In genomic region chr20:59005523-59006166, GRCh38 we compare ENCODE assay signal across 8 cellular contexts. TPM values are rescaled to one million over a fixed set of nuclear protein-coding genes. Genes with fewer than 3 reads are reported as not detected.
A peak's percentile ranks its signal among the peaks of the same experiment; 100 is the strongest.
DNase-seq lines count a peak whose midpoint lies in the region; ATAC-seq and TF ChIP-seq lines count a peak whose summit lies in the region.

No MANE protein-coding gene starts in this region.

- in situ Hi-C loops in brain microvascular endothelial cell (cut with HindIII; ENCODE audit: low pct_ligation_motif_present, low sequenced_read_pairs) = no loop called here

- no peak overlapping the region for H2BK20ac ChIP-seq in H9 (ENCODE audit: low read depth, low read length, poor library complexity, severe bottlenecking)

- 76% methylated on average over 3 of the region's 3 CpGs for WGBS in right cardiac atrium
- no CpG with 5 or more reads among the region's 3 CpGs for WGBS in H9 (ENCODE audit: extremely low coverage, insufficient read length, low lambda C conversion rate)

- H4K91ac ChIP-seq in H9 (ENCODE audit: insufficient read length, low read depth, low read length) = no peak overlapping the region

- no peak overlapping the region for H2AFZ ChIP-seq in H9 (ENCODE audit: low read length)

- no peak overlapping the region for H2BK15ac ChIP-seq in H9 (ENCODE audit: low read depth, low read length)

- H3K79me2 ChIP-seq in H9 (ENCODE audit: insufficient read depth, low read length) = no peaks in the 10 kb centered on the region

- H3K23ac ChIP-seq in H9 (ENCODE audit: insufficient read length, low read depth, low read length) = no peak overlapping the region

- H3K23me2 ChIP-seq in H9 (ENCODE audit: insufficient read length, low read depth, low read length, poor library complexity, severe bottlenecking) = peaks cover 3% of the 10 kb centered on the region

- H4K20me1 ChIP-seq in H9 (ENCODE audit: control insufficient read depth, insufficient read depth, insufficient read length) = no peaks in the 10 kb centered on the region

- H3K27me3 Mint-ChIP-seq in H9 (ENCODE audit: low read depth) = peaks cover 28% of the 10 kb centered on the region

- H3K36me3 ChIP-seq in brain microvascular endothelial cell (replicated peaks) (peaks cover 4% of the 10 kb centered on the region), mucosa of descending colon (ENCODE audit: low read depth) (peaks cover 4% of the 10 kb centered on the region)

- no peak overlapping the region for H3K4me2 ChIP-seq in H9 (ENCODE audit: insufficient read depth, insufficient read length, low read length)

- H2BK120ac ChIP-seq in H9 (ENCODE audit: low read depth, low read length, poor library complexity, severe bottlenecking) = no peak overlapping the region

- H3K27ac ChIP-seq in right cardiac atrium (ENCODE audit: low read length) (peak overlapping the region; percentile 13), brain microvascular endothelial cell (no peak overlapping the region), H9 (ENCODE audit: insufficient read length, low read depth, low read length) (no peak overlapping the region)

- H3K4me1 Mint-ChIP-seq in H9 = peaks cover 18% of the 10 kb centered on the region in 2 experiments

- H3K27me3 ChIP-seq in right cardiac atrium (ENCODE audit: control insufficient read depth, insufficient read depth) (no peaks in the 10 kb centered on the region), brain microvascular endothelial cell (replicated peaks) (no peaks in the 10 kb centered on the region), H9 (ENCODE audit: insufficient read depth, low read length) (no peaks in the 10 kb centered on the region)

- H3K9ac ChIP-seq in H9 (ENCODE audit: extremely low read depth, insufficient read length, low read length) = no peak overlapping the region

- H3K79me1 ChIP-seq in H9 (ENCODE audit: insufficient read depth, low read depth, low read length, poor library complexity, severe bottlenecking) = no peaks in the 10 kb centered on the region

- peak overlapping the region in 1 of 2 experiments; percentile 60; a peak in 1 of 5 replicates for H3K4me3 Mint-ChIP-seq in H9

- no peak overlapping the region; the same call in 1 of the 2 replicates for H3K14ac ChIP-seq in H9 (ENCODE audit: insufficient read depth, low read length)

- H3K4ac ChIP-seq in H9 (ENCODE audit: low read depth, low read length) = no peak overlapping the region

- no peak overlapping the region for H3K18ac ChIP-seq in H9 (ENCODE audit: insufficient read length, low read depth, low read length)

- no peak overlapping the region for H4K8ac ChIP-seq in H9 (replicated peaks; ENCODE audit: insufficient read length, low read depth, low read length)

- H2BK5ac ChIP-seq in H9 (ENCODE audit: insufficient read length, low read length) = no peak overlapping the region

- H3K36me3 Mint-ChIP-seq in H9 (ENCODE audit: insufficient read depth in 1 of 3, low read depth in 3 of 3) = peaks cover 0 to 12% (median 11%) of the 10 kb centered on the region in 3 experiments; a peak in 4 of 7 replicates

- no peak overlapping the region for H3T11ph ChIP-seq in H9 (ENCODE audit: low read length)

- H3K4me1 ChIP-seq in right cardiac atrium (ENCODE audit: control insufficient read depth, insufficient read depth, low read length) (peaks cover 9% of the 10 kb centered on the region), mucosa of descending colon (ENCODE audit: low read depth) (peaks cover 32% of the 10 kb centered on the region), H9 (ENCODE audit: insufficient read depth, low read length) (0 out of 2 replicates have a peak, but pooled peaks cover 1% of the 10 kb centered on the region)

- intact Hi-C loops in right cardiac atrium (cut with DNase I) = no loop called here
- intact Hi-C loops in left ventricle myocardium superior (cut with micrococcal nuclease) = no loop called here
- intact Hi-C loops in mucosa of descending colon (cut with DNase I, micrococcal nuclease) = no loop called here
- intact Hi-C loops in left colon (cut with DNase I, micrococcal nuclease) = no loop called here

- no peak overlapping the region for H2BK12ac ChIP-seq in H9 (ENCODE audit: insufficient read length, low read depth, low read length)

- no peak overlapping the region for H3K56ac ChIP-seq in H9 (ENCODE audit: insufficient read length, low read depth, low read length)

- ATAC-seq in right cardiac atrium (no peak), left ventricle myocardium superior (no peak), mucosa of descending colon (no peak), HG03521 (IDR thresholded peaks at IDR 0.05; ENCODE audit: unreplicated experiment) (no peak), left colon (no peak)

- H3K27ac Mint-ChIP-seq in H9 = no peak overlapping the region

- no peak for DNase-seq in right cardiac atrium
- no peak for DNase-seq in left ventricle myocardium superior
- DNase-seq in brain microvascular endothelial cell = no peak
- DNase-seq in mucosa of descending colon = no peak
- DNase-seq in DMS53 (lab: John Stamatoyannopoulos, UW) = no peak
- DNase-seq in H9 = no peak
- no peak for DNase-seq in left colon

- H3K4me3 ChIP-seq in right cardiac atrium (ENCODE audit: low read length) (peak overlapping the region; percentile 76), brain microvascular endothelial cell (ENCODE audit: low read depth, low read length) (peak overlapping the region; percentile 60), mucosa of descending colon (peak overlapping the region; percentile 59)

- TF ChIP-seq CTCF in brain microvascular endothelial cell (IDR thresholded peaks at IDR 0.05; ENCODE audit: low read depth, low read length, missing control alignments) = no peak
- no peak for TF ChIP-seq CTCF in mucosa of descending colon (IDR thresholded peaks at IDR 0.05)
- TF ChIP-seq CTCF in H9 (conservative IDR thresholded peaks at IDR 0.05) = no peak

- H3K9me3 ChIP-seq in right cardiac atrium (ENCODE audit: control insufficient read depth, low read length) = no peaks in the 10 kb centered on the region
- no peaks in the 10 kb centered on the region for H3K9me3 ChIP-seq in mucosa of descending colon
- H3K9me3 ChIP-seq in H9 (ENCODE audit: control insufficient read depth, low read depth, low read length) = no peaks in the 10 kb centered on the region

- H4K5ac ChIP-seq in H9 (ENCODE audit: insufficient read length, low read depth, low read length) = no peak overlapping the region

- no peak overlapping the region for H2AK5ac ChIP-seq in H9 (ENCODE audit: insufficient read length, low read length)

- no peaks in the 10 kb centered on the region for H3K9me3 Mint-ChIP-seq in H9

RNA-seq across cellular contexts. Expression of gene CTSZ, which starts 1.4 kb away (rescaled TPM):
- total RNA-seq in right cardiac atrium (100 to 1,000 TPM; 136 to 166 (median 142) TPM), left ventricle myocardium superior (129 TPM), mucosa of descending colon (100 to 1,000 TPM; 269 to 272 (median 271) TPM), H9 (2021) (35.7 and 37.6 TPM in 2 replicates), left colon (100 to 1,000 TPM; 283 to 307 TPM)
- polyA plus RNA-seq in right cardiac atrium = 149 TPM

RNA-seq across cellular contexts. Expression of gene TUBB1, which starts 13.6 kb away (rescaled TPM):
- total RNA-seq in right cardiac atrium (under 1 TPM in 3 of 4 donors, not detected in 1; 0.11 to 0.17 (median 0.12) TPM), left ventricle myocardium superior (0.30 TPM), mucosa of descending colon (not detected), H9 (2021) (not detected in 2 replicates), left colon (not detected)
- 0.09 TPM for polyA plus RNA-seq in right cardiac atrium

RNA-seq across cellular contexts. Expression of gene NELFCD, which starts 24.6 kb away (rescaled TPM):
- total RNA-seq in right cardiac atrium (10 to 100 TPM; 26.4 to 33.0 (median 28.9) TPM), left ventricle myocardium superior (35.6 TPM), mucosa of descending colon (10 to 100 TPM; 47.9 to 51.7 (median 50.0) TPM), H9 (2021) (53.5 and 57.8 TPM in 2 replicates), left colon (10 to 100 TPM; 41.2 to 43.5 TPM)
- polyA plus RNA-seq in right cardiac atrium = 19.2 TPM

RNA-seq across cellular contexts. Expression of gene ATP5F1E, which starts 26.5 kb away (rescaled TPM):
- 100 to 1,000 TPM; 109 to 131 (median 121) TPM for total RNA-seq in right cardiac atrium
- polyA plus RNA-seq in right cardiac atrium = 131 TPM
- 128 TPM for total RNA-seq in left ventricle myocardium superior
- 10 to 100 TPM; 65.4 to 76.1 (median 71.3) TPM for total RNA-seq in mucosa of descending colon
- total RNA-seq in H9 (2021) = 47.4 and 52.7 TPM in 2 replicates
- 10 to 100 TPM; 64.2 to 79.2 TPM for total RNA-seq in left colon

RNA-seq across cellular contexts. Expression of gene PRELID3B, which starts 36.9 kb away (rescaled TPM):
- 10 to 100 TPM; 32.1 to 49.0 (median 41.3) TPM for total RNA-seq in right cardiac atrium
- polyA plus RNA-seq in right cardiac atrium = 18.3 TPM
- 50.1 TPM for total RNA-seq in left ventricle myocardium superior
- 100 to 1,000 TPM in 2 of 3 donors, 10 to 100 TPM in 1; 82.3 to 142 (median 121) TPM for total RNA-seq in mucosa of descending colon
- total RNA-seq in H9 (2021) = 52.6 and 56.5 TPM in 2 replicates
- total RNA-seq in left colon = 100 to 1,000 TPM; 125 to 137 TPM
